Comparison of ENCODE assay signal across 19 cellular contexts in the genomic region with DNA sequence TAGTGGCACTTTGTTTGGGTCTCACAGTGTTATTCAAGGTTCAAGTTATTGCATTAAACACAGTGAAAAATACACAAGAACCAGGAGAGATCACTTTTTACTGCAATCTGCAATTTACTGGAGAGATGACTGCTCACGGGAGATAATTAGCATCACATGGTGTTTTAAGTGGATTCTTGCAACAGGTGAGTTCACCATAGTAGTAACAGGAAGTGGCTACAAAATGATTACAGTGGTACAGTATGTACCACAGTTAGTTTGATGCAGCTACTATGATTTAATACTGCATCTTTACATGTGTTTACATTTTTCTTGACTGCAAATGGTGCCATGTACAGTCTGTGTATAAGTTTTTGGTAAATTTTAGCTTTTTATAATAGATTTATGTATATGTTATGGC.
DNase-seq lines count a peak whose midpoint lies in the region; ATAC-seq lines count a peak whose summit lies in the region.
"Had no signal": no experiment of that assay in that cellular context is flagged by ENCODE, and none has a peak within 500 bp of the region (broad histone marks: within the 10 kb centered on the region; RNA-seq: fewer than 3 reads in every experiment).

No MANE protein-coding gene starts in this region.

- peaks cover 10% of the 10 kb centered on the region for H3K4me1 Mint-ChIP-seq in stimulated activated effector memory CD8-positive, alpha-beta T cell treated with anti-CD3 and anti-CD28 coated beads, Interleukin-12 subunit alpha, Interleukin-12 subunit beta, amount 100 ng/mL, for 72 hours
- peaks cover 5% of the 10 kb centered on the region for H3K4me1 Mint-ChIP-seq in activated CD4-positive, alpha-beta T cell treated with anti-CD3 and anti-CD28 coated beads for 36 hours

- H3K9me3 Mint-ChIP-seq in stimulated activated effector memory CD8-positive, alpha-beta T cell treated with anti-CD3 and anti-CD28 coated beads, Interleukin-12 subunit alpha, Interleukin-12 subunit beta, amount 100 ng/mL, for 72 hours: no peaks in the 10 kb centered on the region
- no peaks in the 10 kb centered on the region for H3K9me3 Mint-ChIP-seq in activated CD4-positive, alpha-beta T cell treated with anti-CD3 and anti-CD28 coated beads for 36 hours (ENCODE audit: low read depth)
- H3K9me3 Mint-ChIP-seq: activated CD8-positive, alpha-beta T cell treated with anti-CD3 and anti-CD28 coated beads for 36 hours; HFFc6; natural killer cell treated with Interleukin-12 subunit alpha and Interleukin-12 subunit beta and Interleukin-15 and Interleukin-18, amount 100 ng/mL, for 72 hours had no signal

- POLR2A ChIA-PET in activated CD4-positive, alpha-beta T cell treated with anti-CD3 and anti-CD28 coated beads for 36 hours (lab: Charles Lee): no interaction called here

- no peaks in the 10 kb centered on the region for H3K36me3 Mint-ChIP-seq in stimulated activated effector memory CD8-positive, alpha-beta T cell treated with anti-CD3 and anti-CD28 coated beads, Interleukin-12 subunit alpha, Interleukin-12 subunit beta, amount 100 ng/mL, for 72 hours
- peaks cover 14% of the 10 kb centered on the region for H3K36me3 Mint-ChIP-seq in activated CD4-positive, alpha-beta T cell treated with anti-CD3 and anti-CD28 coated beads for 36 hours (ENCODE audit: low read depth)
- H3K36me3 Mint-ChIP-seq: natural killer cell treated with Interleukin-12 subunit alpha and Interleukin-12 subunit beta and Interleukin-15 and Interleukin-18, amount 100 ng/mL, for 72 hours had no signal

- CTCF ChIA-PET in activated CD4-positive, alpha-beta T cell treated with anti-CD3 and anti-CD28 coated beads for 36 hours (lab: Charles Lee): no interaction called here

- no peak overlapping the region for H3K27ac Mint-ChIP-seq in stimulated activated effector memory CD8-positive, alpha-beta T cell treated with anti-CD3 and anti-CD28 coated beads, Interleukin-12 subunit alpha, Interleukin-12 subunit beta, amount 100 ng/mL, for 72 hours
- no peak overlapping the region for H3K27ac Mint-ChIP-seq in activated CD4-positive, alpha-beta T cell treated with anti-CD3 and anti-CD28 coated beads for 36 hours
- H3K27ac Mint-ChIP-seq: activated CD8-positive, alpha-beta T cell treated with anti-CD3 and anti-CD28 coated beads for 36 hours; GM23338; HFFc6; natural killer cell treated with Interleukin-12 subunit alpha and Interleukin-12 subunit beta and Interleukin-15 and Interleukin-18, amount 100 ng/mL, for 72 hours had no signal

- H3K27me3 Mint-ChIP-seq in activated CD4-positive, alpha-beta T cell treated with anti-CD3 and anti-CD28 coated beads for 36 hours: no peaks in the 10 kb centered on the region
- H3K27me3 Mint-ChIP-seq: activated CD8-positive, alpha-beta T cell treated with anti-CD3 and anti-CD28 coated beads for 36 hours; activated naive CD8-positive, alpha-beta T cell; natural killer cell treated with Interleukin-12 subunit alpha and Interleukin-12 subunit beta and Interleukin-15 and Interleukin-18, amount 100 ng/mL, for 72 hours had no signal

- ATAC-seq in stimulated activated effector memory CD8-positive, alpha-beta T cell treated with anti-CD3 and anti-CD28 coated beads, Interleukin-12 subunit alpha, Interleukin-12 subunit beta, amount 100 ng/mL, for 72 hours: peak; percentile 40
- ATAC-seq in activated CD4-positive, alpha-beta T cell treated with anti-CD3 and anti-CD28 coated beads for 36 hours: no peak
- ATAC-seq: activated CD8-positive, alpha-beta T cell treated with anti-CD3 and anti-CD28 coated beads for 36 hours; GM23338; mucosa of descending colon; natural killer cell treated with Interleukin-12 subunit alpha and Interleukin-12 subunit beta and Interleukin-15 and Interleukin-18, amount 100 ng/mL, for 72 hours had no signal

- intact Hi-C loops in activated CD4-positive, alpha-beta T cell treated with anti-CD3 and anti-CD28 coated beads for 36 hours (cut with DNase I, micrococcal nuclease): no loop called here

- H3K4me3 Mint-ChIP-seq in stimulated activated effector memory CD8-positive, alpha-beta T cell treated with anti-CD3 and anti-CD28 coated beads, Interleukin-12 subunit alpha, Interleukin-12 subunit beta, amount 100 ng/mL, for 72 hours: no peak overlapping the region
- no peak overlapping the region for H3K4me3 Mint-ChIP-seq in activated CD4-positive, alpha-beta T cell treated with anti-CD3 and anti-CD28 coated beads for 36 hours
- H3K4me3 Mint-ChIP-seq: activated CD8-positive, alpha-beta T cell treated with anti-CD3 and anti-CD28 coated beads for 36 hours; activated naive CD8-positive, alpha-beta T cell; GM23338; HFFc6; natural killer cell treated with Interleukin-12 subunit alpha and Interleukin-12 subunit beta and Interleukin-15 and Interleukin-18, amount 100 ng/mL, for 72 hours had no signal

- DNase-seq in NCI-H345 (lab: John Stamatoyannopoulos, UW) (peak; percentile 15), NCI-H345 treated with DMSO at 0.1 percent for 48 hours (lab: John Stamatoyannopoulos, UW; ENCODE audit: unreplicated experiment) (no peak), NCI-H1417 treated with DMSO at 0.1 percent for 48 hours (lab: John Stamatoyannopoulos, UW) (peak; percentile 42), NCI-H69 (lab: John Stamatoyannopoulos, UW) (peak; percentile 63), DMS114 treated with DMSO at 0.1 percent for 48 hours (lab: John Stamatoyannopoulos, UW; ENCODE audit: unreplicated experiment) (no peak)
- no peak for DNase-seq in stimulated activated effector memory CD8-positive, alpha-beta T cell treated with anti-CD3 and anti-CD28 coated beads, Interleukin-12 subunit alpha, Interleukin-12 subunit beta, amount 100 ng/mL, for 72 hours (ENCODE audit: low spot score in 2 of 2)
- no peak for DNase-seq in activated CD4-positive, alpha-beta T cell treated with anti-CD3 and anti-CD28 coated beads for 36 hours
- DNase-seq: ACHN; activated CD8-positive, alpha-beta T cell treated with anti-CD3 and anti-CD28 coated beads for 36 hours; activated T-cell treated with anti-CD3 and anti-CD28 coated beads for 4 hours; central memory CD4-positive, alpha-beta T cell; HFFc6; mucosa of descending colon; NCI-H2107; NCI-H82; T-helper 1 cell had no signal

Comparison
In these comparisons a context has a peak if more than half of its experiments do, and no peak if none do; other contexts are left out.
1. DNase-seq: peak in NCI-H345 (single experiment), NCI-H1417 treated with DMSO at 0.1 percent for 48 hours (single experiment) and NCI-H69 (single experiment); none in NCI-H345 treated with DMSO at 0.1 percent for 48 hours (single experiment), stimulated activated effector memory CD8-positive, alpha-beta T cell treated with anti-CD3 and anti-CD28 coated beads, Interleukin-12 subunit alpha, Interleukin-12 subunit beta, amount 100 ng/mL, for 72 hours (0 of 2), DMS114 treated with DMSO at 0.1 percent for 48 hours (single experiment) and activated CD4-positive, alpha-beta T cell treated with anti-CD3 and anti-CD28 coated beads for 36 hours (single experiment).